ENCODE assay signal across 15 cellular contexts in genomic region chr1:101312192-101312591, GRCh38.
DNase-seq lines count a peak whose midpoint lies in the region; ATAC-seq, FAIRE-seq and TF ChIP-seq lines count a peak whose summit lies in the region.
"Had no signal": no experiment of that assay in that cellular context is flagged by ENCODE, and none has a peak within 500 bp of the region (broad histone marks: within the 10 kb centered on the region; RNA-seq: fewer than 3 reads in every experiment).

No MANE protein-coding gene starts in this region.

- no peaks in the 10 kb centered on the region for H3K79me2 ChIP-seq in HepG2 (ENCODE audit: insufficient read depth, low read length)

- H3K27ac Mint-ChIP-seq in activated naive CD4-positive, alpha-beta T cell treated with anti-CD3 and anti-CD28 coated beads, Interleukin-2, amount 50 U/mL, for 72 hours = peak overlapping the region; percentile 47 to 69
- H3K27ac Mint-ChIP-seq: type B pancreatic cell had no signal

- H3K9me3 Mint-ChIP-seq in activated naive CD4-positive, alpha-beta T cell treated with anti-CD3 and anti-CD28 coated beads, Interleukin-2, amount 50 U/mL, for 72 hours = no peaks in the 10 kb centered on the region

- BruUV-seq in HepG2 (replicated peaks; lab: Mats Ljungman, UMichigan) = no TSS peak

- 0% methylated on average over 2 of the region's 3 CpGs for WGBS in HepG2 (ENCODE audit: low lambda C conversion rate)
- WGBS in right lobe of liver (ENCODE audit: insufficient coverage, low coverage, low lambda C conversion rate, missing lambda C conversion rate) = 59% methylated on average over 3 of the region's 3 CpGs

- H3K4me1 ChIP-seq in HepG2 (ENCODE audit: insufficient read depth, low read length) (peaks cover 10% of the 10 kb centered on the region; the same call in 1 of the 2 replicates), right lobe of liver (peaks cover 0 to 7% (median 3%) of the 10 kb centered on the region in 4 donors), foreskin keratinocyte (peaks cover 3% of the 10 kb centered on the region), kidney (ENCODE audit: control insufficient read depth in 1 of 2, insufficient read depth in 1 of 2, low read depth in 1 of 2, low read length in 2 of 2) (peaks cover 0 to 5% of the 10 kb centered on the region in 2 donors)

- TF ChIP-seq POLR2A in HepG2 (IDR thresholded peaks at IDR 0.05; ENCODE audit: insufficient read depth in 1 of 2, low read depth in 2 of 2, low read length in 2 of 2) = no peak
- no peak for TF ChIP-seq POLR2A in right lobe of liver (IDR thresholded peaks at IDR 0.05)
- TF ChIP-seq POLR2A in H54 (IDR thresholded peaks at IDR 0.05; ENCODE audit: low read depth, low read length) = no peak

- H3K27me3 ChIP-seq in HepG2 (ENCODE audit: control insufficient read depth in 1 of 2, insufficient read depth in 2 of 2, low read length in 2 of 2) = peaks cover 1 to 53% of the 10 kb centered on the region in 2 experiments; a peak in 2 of 5 replicates
- H3K27me3 ChIP-seq in right lobe of liver = no peaks in the 10 kb centered on the region
- H3K27me3 ChIP-seq in foreskin keratinocyte = peaks cover 62% of the 10 kb centered on the region

- H3K4me2 ChIP-seq in HepG2 (ENCODE audit: low read depth, low read length) = peak overlapping the region; percentile 36; the same call in 1 of the 2 replicates

- in situ Hi-C loops in HepG2 (cut with HindIII; ENCODE audit: extremely low pct_ligation_motif_present, low pct_unique_long_range_greater_than_20kb) = loop anchor here (5.0 kb wide), 1 partner anchor 45 kb away; no protein-coding TSS in a partner anchor

- CTCF ChIA-PET in HepG2 (lab: Yijun Ruan, JAX; ENCODE audit: low intra/inter-chr PET ratio, low total read pairs) = no interaction called here

- H3K36me3 ChIP-seq in HepG2 (replicated peaks in 1 of 2; ENCODE audit: control insufficient read depth in 1 of 2, insufficient read depth in 2 of 2, low read length in 2 of 2) = no peaks in the 10 kb centered on the region
- H3K36me3 ChIP-seq in right lobe of liver = no peaks in the 10 kb centered on the region
- no peaks in the 10 kb centered on the region for H3K36me3 ChIP-seq in kidney (ENCODE audit: control insufficient read depth in 1 of 2, insufficient read depth in 2 of 2, low read length in 2 of 2)
- H3K36me3 ChIP-seq: gastrocnemius medialis had no signal

- no peak for TF ChIP-seq RAD21 in HepG2 (CRISPR knock-in tag; IDR thresholded peaks at IDR 0.05)

- H4K20me1 ChIP-seq in HepG2 (ENCODE audit: insufficient read depth, low read length) = no peaks in the 10 kb centered on the region

- H3K4me3 ChIP-seq in HepG2 (replicated peaks in 1 of 3; ENCODE audit: insufficient read depth in 1 of 3, low read depth in 2 of 3, low read length in 3 of 3) = no peak overlapping the region
- H3K4me3 ChIP-seq in right lobe of liver = no peak overlapping the region
- H3K4me3 ChIP-seq in kidney (ENCODE audit: low read length in 2 of 2) = no peak overlapping the region
- H3K4me3 ChIP-seq: gastrocnemius medialis, mucosa of descending colon had no signal

- H3K9ac ChIP-seq in HepG2 (ENCODE audit: insufficient read depth, low read depth, low read length) (no peak overlapping the region), kidney (ENCODE audit: low read length in 2 of 2) (no peak overlapping the region)

- TF ChIP-seq CTCF in HepG2 (CRISPR knock-in tag; IDR thresholded peaks at IDR 0.05) = no peak
- TF ChIP-seq CTCF in right lobe of liver (IDR thresholded peaks at IDR 0.05) = no peak
- TF ChIP-seq CTCF in foreskin keratinocyte (conservative IDR thresholded peaks at IDR 0.05) = no peak
- TF ChIP-seq CTCF in kidney (IDR thresholded peaks at IDR 0.05; ENCODE audit: borderline replicate concordance, extremely low read depth, insufficient read depth) = no peak

- H3K36me3 Mint-ChIP-seq in activated naive CD4-positive, alpha-beta T cell treated with anti-CD3 and anti-CD28 coated beads, Interleukin-2, amount 50 U/mL, for 72 hours = no peaks in the 10 kb centered on the region
- H3K36me3 Mint-ChIP-seq: type B pancreatic cell had no signal

- no peak for FAIRE-seq in HepG2 (lab: Jason Lieb, UNC)
- FAIRE-seq in kidney (lab: Jason Lieb, UNC) = no peak
- FAIRE-seq in H54 (lab: Jason Lieb, UNC) = no peak
- FAIRE-seq: bronchial epithelial cell had no signal

- H3K9me3 ChIP-seq in HepG2 (ENCODE audit: low read length) = no peaks in the 10 kb centered on the region
- no peaks in the 10 kb centered on the region for H3K9me3 ChIP-seq in right lobe of liver
- H3K9me3 ChIP-seq in kidney (ENCODE audit: control insufficient read depth in 1 of 2, low read length in 2 of 2) = no peaks in the 10 kb centered on the region
- H3K9me3 ChIP-seq: gastrocnemius medialis, mucosa of descending colon had no signal

- H3K27ac ChIP-seq in HepG2 (ENCODE audit: extremely low read length, insufficient read depth, low read length) (no peak overlapping the region), right lobe of liver (no peak overlapping the region), foreskin keratinocyte (no peak overlapping the region), kidney (ENCODE audit: low read depth in 2 of 2, low read length in 2 of 2) (no peak overlapping the region)
- H3K27ac ChIP-seq: gastrocnemius medialis, VCaP had no signal

- POLR2A ChIA-PET in HepG2 (lab: Yijun Ruan, JAX) = no interaction called here

- intact Hi-C loops in HepG2 (cut with micrococcal nuclease; ENCODE audit: unreplicated experiment) = no loop called here
- intact Hi-C loops in right lobe of liver (cut with DNase I) = loop anchor here in 1 of 2 donors (5.0 kb wide), 1 partner anchor 45 kb away; no protein-coding TSS in a partner anchor
- intact Hi-C loops in kidney (cut with DNase I) = no loop called here

- DNase-seq in HepG2 (ENCODE audit: low spot score) = no peak
- DNase-seq in right lobe of liver = no peak
- no peak for DNase-seq in activated naive CD4-positive, alpha-beta T cell treated with anti-CD3 and anti-CD28 coated beads, Interleukin-2, amount 50 U/mL, for 72 hours (ENCODE audit: low spot score in 2 of 2)
- DNase-seq in foreskin keratinocyte = no peak
- no peak for DNase-seq in kidney
- DNase-seq in NCI-H345 (lab: John Stamatoyannopoulos, UW) = no peak
- no peak for DNase-seq in H54 (ENCODE audit: insufficient read length, low spot score)
- DNase-seq: gastrocnemius medialis, mucosa of descending colon, posterior cingulate gyrus had no signal

- ATAC-seq in HepG2 (no peak), right lobe of liver (no peak), HG03520 (IDR thresholded peaks at IDR 0.05; ENCODE audit: unreplicated experiment) (peak; percentile 33), foreskin keratinocyte (no peak)
- no peak for ATAC-seq in activated naive CD4-positive, alpha-beta T cell treated with anti-CD3 and anti-CD28 coated beads, Interleukin-2, amount 50 U/mL, for 72 hours
- ATAC-seq: gastrocnemius medialis, mucosa of descending colon, SK-N-SH treated with all-trans-retinoic acid at 6 μM for 48 hours had no signal

- no peak overlapping the region for H2AFZ ChIP-seq in HepG2 (ENCODE audit: low read length)

- TF ChIP-seq EP300 in HepG2 (IDR thresholded peaks at IDR 0.05; ENCODE audit: low read depth in 2 of 2, low read length in 2 of 2) = no peak
- TF ChIP-seq EP300 in HepG2 (CRISPR knock-in tag; IDR thresholded peaks at IDR 0.05; ENCODE audit: borderline replicate concordance) = no peak

TF ChIP-seq in HepG2, 621 proteins besides CTCF, POLR2A, EP300 and RAD21:
- TF ChIP-seq HNF4G (IDR thresholded peaks at IDR 0.05; ENCODE audit: borderline replicate concordance, low read depth, low read length) = no peak
- TF ChIP-seq HNF4G (CRISPR knock-in tag; IDR thresholded peaks at IDR 0.05; ENCODE audit: borderline replicate concordance, low read depth) = no peak
- no peak for TF ChIP-seq POLR2AphosphoS2 (IDR thresholded peaks at IDR 0.05; ENCODE audit: low read depth, low read length)
- TF ChIP-seq IRX3 (CRISPR knock-in tag; IDR thresholded peaks at IDR 0.05; ENCODE audit: borderline replicate concordance, low read depth) = no peak
- TF ChIP-seq SIN3A (IDR thresholded peaks at IDR 0.05; ENCODE audit: borderline replicate concordance, low read depth, low read length) = no peak
- no peak for TF ChIP-seq ZNF615 (CRISPR knock-in tag; IDR thresholded peaks at IDR 0.05; ENCODE audit: borderline replicate concordance)
- TF ChIP-seq ZNF34 (CRISPR knock-in tag; IDR thresholded peaks at IDR 0.05; ENCODE audit: borderline replicate concordance) = no peak
- TF ChIP-seq ZNF639 (CRISPR knock-in tag; conservative IDR thresholded peaks at IDR 0.05) = no peak
- TF ChIP-seq IRF1 (CRISPR knock-in tag; IDR thresholded peaks at IDR 0.05; ENCODE audit: low read depth) = no peak
- TF ChIP-seq NFYB (CRISPR knock-in tag; IDR thresholded peaks at IDR 0.05) = no peak
- TF ChIP-seq ZNF878 (CRISPR knock-in tag; IDR thresholded peaks at IDR 0.05) = no peak
TF ChIP-seq in HepG2: peak in this region for 0.
